ENCODE assay signal across 27 cellular contexts in the genomic region with DNA sequence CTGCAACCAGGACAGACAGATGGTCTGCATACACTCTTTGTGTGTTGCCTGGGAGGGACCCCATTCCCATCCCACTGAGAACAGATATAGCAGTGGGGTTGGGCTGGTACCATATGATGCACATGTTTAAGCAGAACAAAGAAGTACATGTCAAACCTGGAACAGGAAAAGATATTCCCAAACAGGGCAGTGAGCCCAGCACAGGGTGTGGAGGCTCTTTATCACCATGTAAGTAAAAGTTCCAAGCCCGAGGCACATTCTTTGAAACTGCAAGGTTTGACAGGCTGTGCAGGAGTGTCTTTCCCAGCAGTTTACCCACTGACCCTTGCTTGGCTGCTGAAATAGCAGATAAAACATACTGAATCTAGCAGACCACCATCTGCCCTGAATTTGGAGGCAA.
"Had no signal": no experiment of that assay in that cellular context is flagged by ENCODE, and none has a peak within 500 bp of the region (broad histone marks: within the 10 kb centered on the region; RNA-seq: fewer than 3 reads in every experiment).

No MANE protein-coding gene starts in this region.

- H3K36me3 Mint-ChIP-seq: stimulated activated memory B cell treated with anti-CD40 and anti-IgM and Interleukin-4, amounts not matched to agents 10 μg/mL and 1 μg/mL and 100 μg/mL, for 72 hours had no signal

- H2AFZ ChIP-seq: parathyroid adenoma had no signal

- H3K4me3 ChIP-seq: coronary artery, heart right ventricle, psoas muscle, smooth muscle cell, tibial artery had no signal

- H3K27ac Mint-ChIP-seq: activated CD4-positive, alpha-beta T cell treated with anti-CD3 and anti-CD28 coated beads for 36 hours; activated naive CD4-positive, alpha-beta T cell treated with anti-CD3 and anti-CD28 coated beads, Interleukin-2, amount 50 U/mL, for 72 hours; activated T-cell treated with anti-CD3 and anti-CD28 coated beads, Interleukin-2, amount 50 U/mL, for 72 hours; effector memory CD8-positive, alpha-beta T cell; stimulated activated memory B cell treated with anti-CD40 and anti-IgM and Interleukin-4, amounts not matched to agents 10 μg/mL and 1 μg/mL and 100 μg/mL, for 72 hours; stimulated activated naive CD8-positive, alpha-beta T cell treated with anti-CD3 and anti-CD28 coated beads, Interleukin-15, amount 100 ng/mL, for 72 hours; T-helper 2 cell treated with Interferon-gamma antibody and Interleukin-4, amounts not matched to agents 5 μg/mL and 100 μg/mL, for 36 hours had no signal

- H3K9me3 Mint-ChIP-seq: stimulated activated memory B cell treated with anti-CD40 and anti-IgM and Interleukin-4, amounts not matched to agents 10 μg/mL and 1 μg/mL and 100 μg/mL, for 72 hours had no signal

- H3K9me3 ChIP-seq: psoas muscle had no signal

- H3K27me3 ChIP-seq: foreskin keratinocyte, heart right ventricle, tibial artery had no signal

- H3K4me2 ChIP-seq: smooth muscle cell had no signal

- FAIRE-seq: islet of Langerhans had no signal

- DNase-seq: activated CD4-positive, alpha-beta T cell treated with anti-CD3 and anti-CD28 coated beads for 36 hours; activated CD4-positive, CD25-positive, alpha-beta regulatory T cell; activated naive CD4-positive, alpha-beta T cell; activated T-cell treated with anti-CD3 and anti-CD28 coated beads for 4 hours; activated T-cell treated with anti-CD3 and anti-CD28 coated beads, Interleukin-2, amount 50 U/mL, for 72 hours; anterior cingulate cortex; effector memory CD8-positive, alpha-beta T cell; heart right ventricle; left ventricle myocardium superior; naive thymus-derived CD8-positive, alpha-beta T cell; nucleus accumbens; psoas muscle; stimulated activated CD4-positive, alpha-beta T cell treated with anti-CD3 and anti-CD28 coated beads, Interleukin-1b, Interleukin-23, amount 100 ng/mL, for 48 hours; stimulated activated CD4-positive, alpha-beta T cell treated with anti-CD3 and anti-CD28 coated beads, Interleukin-4, amount 100 ng/mL, for 4 hours; stimulated activated CD8-positive, alpha-beta memory T cell treated with anti-CD3 and anti-CD28 coated beads, Interleukin-4, amount 100 ng/mL, for 48 hours; stimulated activated naive CD8-positive, alpha-beta T cell treated with anti-CD3 and anti-CD28 coated beads, Interleukin-15, amount 100 ng/mL, for 72 hours; T-helper 1 cell; tibial artery had no signal

- H3K36me3 ChIP-seq: heart right ventricle, tibial artery had no signal

- H3K9ac ChIP-seq: parathyroid adenoma had no signal

- ATAC-seq: activated CD4-positive, alpha-beta T cell treated with anti-CD3 and anti-CD28 coated beads for 36 hours; activated naive CD4-positive, alpha-beta T cell treated with anti-CD3 and anti-CD28 coated beads, Interleukin-2, amount 50 U/mL, for 72 hours; activated T-cell treated with anti-CD3 and anti-CD28 coated beads, Interleukin-2, amount 50 U/mL, for 72 hours; effector memory CD8-positive, alpha-beta T cell; foreskin keratinocyte; heart right ventricle; left ventricle myocardium superior; naive thymus-derived CD8-positive, alpha-beta T cell; psoas muscle; stimulated activated memory B cell treated with anti-CD40 and anti-IgM and Interleukin-4, amounts not matched to agents 10 μg/mL and 1 μg/mL and 100 μg/mL, for 72 hours; stimulated activated naive CD8-positive, alpha-beta T cell treated with anti-CD3 and anti-CD28 coated beads, Interleukin-15, amount 100 ng/mL, for 72 hours had no signal

- H3K79me2 ChIP-seq: parathyroid adenoma had no signal

- H3K4me1 ChIP-seq: foreskin keratinocyte had no signal

- H3K27me3 Mint-ChIP-seq: activated CD4-positive, alpha-beta T cell treated with anti-CD3 and anti-CD28 coated beads for 36 hours; effector memory CD8-positive, alpha-beta T cell; naive thymus-derived CD8-positive, alpha-beta T cell; stimulated activated memory B cell treated with anti-CD40 and anti-IgM and Interleukin-4, amounts not matched to agents 10 μg/mL and 1 μg/mL and 100 μg/mL, for 72 hours; stimulated activated naive CD8-positive, alpha-beta T cell treated with anti-CD3 and anti-CD28 coated beads, Interleukin-15, amount 100 ng/mL, for 72 hours had no signal

- H3K27ac ChIP-seq: coronary artery, foreskin keratinocyte, heart right ventricle, parathyroid adenoma, psoas muscle, tibial artery had no signal

- H3K4me3 Mint-ChIP-seq: activated CD4-positive, alpha-beta T cell treated with anti-CD3 and anti-CD28 coated beads for 36 hours; activated T-cell treated with anti-CD3 and anti-CD28 coated beads, Interleukin-2, amount 50 U/mL, for 72 hours; effector memory CD8-positive, alpha-beta T cell; naive thymus-derived CD8-positive, alpha-beta T cell; neural crest cell; stimulated activated memory B cell treated with anti-CD40 and anti-IgM and Interleukin-4, amounts not matched to agents 10 μg/mL and 1 μg/mL and 100 μg/mL, for 72 hours; stimulated activated naive CD8-positive, alpha-beta T cell treated with anti-CD3 and anti-CD28 coated beads, Interleukin-15, amount 100 ng/mL, for 72 hours; T-helper 2 cell treated with Interferon-gamma antibody and Interleukin-4, amounts not matched to agents 5 μg/mL and 100 μg/mL, for 36 hours had no signal
